8 cellular contexts compared by ENCODE assay signal in genomic region chr6:75602897-75603395, GRCh38.
DNase-seq lines count a peak whose midpoint lies in the region; ATAC-seq and TF ChIP-seq lines count a peak whose summit lies in the region.

No MANE protein-coding gene starts in this region.

- ATAC-seq in GM21529 (IDR thresholded peaks at IDR 0.05; ENCODE audit: unreplicated experiment): peak; percentile 16

- H3K9ac ChIP-seq in KMS-11: peak overlapping the region; percentile 99

- H3K36me3 ChIP-seq in KMS-11 (ENCODE audit: insufficient read depth): no peaks in the 10 kb centered on the region
- H3K36me3 ChIP-seq in muscle layer of duodenum (ENCODE audit: control insufficient read depth in 1 of 2, insufficient read depth in 2 of 2, low read length in 2 of 2): peaks cover 0 to 10% of the 10 kb centered on the region in 2 donors

- H4K20me1 ChIP-seq in KMS-11 (ENCODE audit: insufficient read depth): no peaks in the 10 kb centered on the region

- H3K4me2 ChIP-seq in KMS-11: peak overlapping the region; percentile 61

- H3K27me3 ChIP-seq in KMS-11 (ENCODE audit: insufficient read depth, low read depth) (no peaks in the 10 kb centered on the region), muscle layer of duodenum (ENCODE audit: low read depth, low read length) (no peaks in the 10 kb centered on the region)

- H3K27ac ChIP-seq in KMS-11 (peak overlapping the region; percentile 97), cingulate gyrus (ENCODE audit: low read depth, low read length) (peak overlapping the region; percentile 98), muscle layer of duodenum (ENCODE audit: low read length) (peak overlapping the region; percentile 82)

- H3K4me3 ChIP-seq in GM12875 (ENCODE audit: low read depth, low read length) (peak overlapping the region; percentile 84), KMS-11 (IDR thresholded peaks at IDR 0.05; ENCODE audit: insufficient read depth, low read depth, low read length) (no peak overlapping the region), muscle layer of duodenum (ENCODE audit: low read depth in 1 of 2, low read length in 2 of 2) (peak overlapping the region; percentile 80 to 91)

- TF ChIP-seq CTCF in GM12875 (IDR thresholded peaks at IDR 0.05; ENCODE audit: borderline replicate concordance, insufficient read depth, low read depth, low read length) (no peak), KMS-11 (conservative IDR thresholded peaks at IDR 0.05; ENCODE audit: low read depth, low read length) (no peak)

- H3K4me1 ChIP-seq in KMS-11 (ENCODE audit: low read depth, poor library complexity, severe bottlenecking) (peaks cover 3% of the 10 kb centered on the region), muscle layer of duodenum (ENCODE audit: control insufficient read depth in 1 of 2, insufficient read depth in 2 of 2, low read length in 2 of 2) (peaks cover 0 to 33% of the 10 kb centered on the region in 2 donors)

- no peaks in the 10 kb centered on the region for H3K9me3 ChIP-seq in muscle layer of duodenum (ENCODE audit: control insufficient read depth in 1 of 2, low read length in 2 of 2)

- H2AFZ ChIP-seq in KMS-11 (ENCODE audit: low read depth): peak overlapping the region; percentile 64; the same call in 1 of the 2 replicates

- H3K79me2 ChIP-seq in KMS-11 (ENCODE audit: insufficient read depth, low read depth): peaks cover 58% of the 10 kb centered on the region

- DNase-seq in NAMALWA (ENCODE audit: low spot score) (no peak), NCI-H128 (lab: John Stamatoyannopoulos, UW; ENCODE audit: unreplicated experiment) (no peak), NCI-H2107 treated with DMSO at 0.1 percent for 48 hours (lab: John Stamatoyannopoulos, UW; ENCODE audit: unreplicated experiment) (no peak)
